In genomic region chr14:19801118-19801464, GRCh38 we compare ENCODE assay signal across 20 cellular contexts. TPM values are rescaled to one million over a fixed set of nuclear protein-coding genes. Genes with fewer than 3 reads are reported as not detected.
DNase-seq lines count a peak whose midpoint lies in the region; ATAC-seq, FAIRE-seq and TF ChIP-seq lines count a peak whose summit lies in the region.
"Had no signal": no experiment of that assay in that cellular context is flagged by ENCODE, and none has a peak within 500 bp of the region (broad histone marks: within the 10 kb centered on the region; RNA-seq: fewer than 3 reads in every experiment).

No MANE protein-coding gene starts in this region.

- no peak for DNase-seq in DND-41
- peak in 2 of 61 donors; percentile 15 to 20 for DNase-seq in caudate nucleus (lab: John Stamatoyannopoulos, UW)
- no peak for DNase-seq in HepG2 (ENCODE audit: low spot score)
- DNase-seq in putamen (ENCODE audit: low spot score), result peak; percentile 8
- DNase-seq in BE2C, result no peak
- no peak for DNase-seq in SHP77 (lab: John Stamatoyannopoulos, UW)
- DNase-seq in NCI-H526 (lab: John Stamatoyannopoulos, UW), result no peak
- DNase-seq: GF-D8, NCI-H1048, NCI-H1436 treated with DMSO at 0.1 percent for 48 hours, NCI-H2029 treated with DMSO at 0.1 percent for 48 hours, NCI-H510A treated with DMSO at 0.1 percent for 48 hours had no signal

- H3K79me2 ChIP-seq in DND-41 (ENCODE audit: insufficient read depth, low read length), result no peaks in the 10 kb centered on the region
- H3K79me2 ChIP-seq in HepG2 (ENCODE audit: insufficient read depth, low read length), result no peaks in the 10 kb centered on the region

- H4K20me1 ChIP-seq in DND-41 (ENCODE audit: insufficient read depth, low read length) (no peaks in the 10 kb centered on the region), HepG2 (ENCODE audit: insufficient read depth, low read length) (no peaks in the 10 kb centered on the region)

- H3K36me3 ChIP-seq in DND-41 (ENCODE audit: insufficient read depth, low read length), result no peaks in the 10 kb centered on the region
- H3K36me3 ChIP-seq in HepG2 (replicated peaks in 1 of 2; ENCODE audit: control insufficient read depth in 1 of 2, insufficient read depth in 2 of 2, low read length in 2 of 2), result no peaks in the 10 kb centered on the region
- H3K36me3 ChIP-seq in BE2C, result no peaks in the 10 kb centered on the region

- no peak overlapping the region for H2AFZ ChIP-seq in DND-41 (ENCODE audit: low read depth, low read length)
- H2AFZ ChIP-seq in HepG2 (ENCODE audit: low read length), result no peak overlapping the region

- TF ChIP-seq CTCF in DND-41 (IDR thresholded peaks at IDR 0.05; ENCODE audit: borderline replicate concordance, extremely low read depth, low read length, poor library complexity, severe bottlenecking), result no peak
- no peak for TF ChIP-seq CTCF in HepG2 (CRISPR knock-in tag; IDR thresholded peaks at IDR 0.05)
- TF ChIP-seq CTCF in BE2C (IDR thresholded peaks at IDR 0.05; ENCODE audit: low read depth, low read length), result no peak

- ATAC-seq in DND-41 (ENCODE audit: insufficient read depth, low read depth), result peak; percentile 45; the same call in 1 of the 3 replicates
- peak; percentile 48 for ATAC-seq in HepG2
- no peak for ATAC-seq in GM18505 (IDR thresholded peaks at IDR 0.05; ENCODE audit: unreplicated experiment)
- ATAC-seq: Panc1 had no signal

- intact Hi-C loops in HepG2 (cut with micrococcal nuclease; ENCODE audit: unreplicated experiment), result no loop called here

- TF ChIP-seq RAD21 in HepG2 (CRISPR knock-in tag; IDR thresholded peaks at IDR 0.05), result no peak

- FAIRE-seq in HepG2 (lab: Jason Lieb, UNC), result no peak
- FAIRE-seq: GM12891 had no signal

- CTCF ChIA-PET in HepG2 (lab: Yijun Ruan, JAX; ENCODE audit: low intra/inter-chr PET ratio, low total read pairs), result no interaction called here

- no peak for TF ChIP-seq EP300 in HepG2 (IDR thresholded peaks at IDR 0.05; ENCODE audit: low read depth in 2 of 2, low read length in 2 of 2)
- TF ChIP-seq EP300 in HepG2 (CRISPR knock-in tag; IDR thresholded peaks at IDR 0.05; ENCODE audit: borderline replicate concordance), result no peak

- H3K4me1 ChIP-seq in DND-41 (ENCODE audit: insufficient read depth, low read length), result no peaks in the 10 kb centered on the region
- no peaks in the 10 kb centered on the region for H3K4me1 ChIP-seq in HepG2 (ENCODE audit: insufficient read depth, low read length)
- H3K4me1 ChIP-seq in BE2C, result no peaks in the 10 kb centered on the region

- H3K9ac ChIP-seq in DND-41 (ENCODE audit: low read depth, low read length) (no peak overlapping the region), HepG2 (ENCODE audit: insufficient read depth, low read depth, low read length) (no peak overlapping the region)

- POLR2A ChIA-PET in HepG2 (lab: Yijun Ruan, JAX), result no interaction called here

- no peak for TF ChIP-seq POLR2A in HepG2 (IDR thresholded peaks at IDR 0.05; ENCODE audit: insufficient read depth in 1 of 2, low read depth in 2 of 2, low read length in 2 of 2)
- no peak for TF ChIP-seq POLR2A in GM18505 (IDR thresholded peaks at IDR 0.05; ENCODE audit: borderline replicate concordance, extremely low read depth, insufficient read depth, insufficient read length)

- H3K4me2 ChIP-seq in DND-41 (ENCODE audit: insufficient read depth, low read length), result no peak overlapping the region
- no peak overlapping the region for H3K4me2 ChIP-seq in HepG2 (ENCODE audit: low read depth, low read length)

- WGBS in HepG2 (ENCODE audit: low lambda C conversion rate), result 24% methylated on average over 11 of the region's 13 CpGs

- H3K4me3 ChIP-seq in DND-41 (ENCODE audit: low read depth in 1 of 2, low read length in 2 of 2) (no peak overlapping the region), HepG2 (replicated peaks in 1 of 3; ENCODE audit: insufficient read depth in 1 of 3, low read depth in 2 of 3, low read length in 3 of 3) (no peak overlapping the region), BE2C (ENCODE audit: low read depth, low read length) (no peak overlapping the region)

- no TSS peak for BruUV-seq in HepG2 (replicated peaks; lab: Mats Ljungman, UMichigan)

- H3K27me3 ChIP-seq in DND-41 (ENCODE audit: insufficient read depth, low read length, poor library complexity) (no peaks in the 10 kb centered on the region), HepG2 (ENCODE audit: control insufficient read depth in 1 of 2, insufficient read depth in 2 of 2, low read length in 2 of 2) (no peaks in the 10 kb centered on the region; a peak in 1 of 5 replicates), BE2C (no peaks in the 10 kb centered on the region)

- no peaks in the 10 kb centered on the region for H3K9me3 ChIP-seq in DND-41 (ENCODE audit: insufficient read depth, low read length, severe bottlenecking)
- no peaks in the 10 kb centered on the region for H3K9me3 ChIP-seq in HepG2 (ENCODE audit: low read length)
- peaks cover 6% of the 10 kb centered on the region for H3K9me3 ChIP-seq in BE2C

- in situ Hi-C loops in HepG2 (cut with HindIII; ENCODE audit: extremely low pct_ligation_motif_present, low pct_unique_long_range_greater_than_20kb), result no loop called here

- no peak overlapping the region for H3K27ac ChIP-seq in DND-41 (ENCODE audit: low read length)
- H3K27ac ChIP-seq in caudate nucleus (ENCODE audit: low read depth, low read length), result peak overlapping the region; percentile 39
- no peak overlapping the region for H3K27ac ChIP-seq in HepG2 (ENCODE audit: extremely low read length, insufficient read depth, low read length)

RNA-seq across cellular contexts. Expression of gene OR4N2, which starts 2.5 kb away (rescaled TPM):
- total RNA-seq in HepG2 (2016; rRNA removed; fragmentation: Illumina TruSeq; extraction: Trizol), result not detected in 2 replicates
- total RNA-seq in HepG2 (2016; cell fraction: cytosol; rRNA removed; fragmentation: Illumina TruSeq; extraction: Trizol; ENCODE audit: low read depth), result not detected in 2 replicates
- total RNA-seq in HepG2 (2016; cell fraction: insoluble cytoplasmic fraction; rRNA removed; fragmentation: Illumina TruSeq; extraction: Trizol), result not detected in 2 replicates
- total RNA-seq in HepG2 (2016; cell fraction: membrane; rRNA removed; fragmentation: Illumina TruSeq; extraction: Trizol), result not detected in 2 replicates
- not detected in 2 replicates for total RNA-seq in HepG2 (2016; cell fraction: nucleus; rRNA removed; fragmentation: Illumina TruSeq; extraction: Trizol)
- polyA plus RNA-seq in HepG2 (2011; rRNA removed), result not detected in 2 replicates
- polyA plus RNA-seq in HepG2 (2011; cell fraction: cytosol; rRNA removed), result not detected in 2 replicates
- polyA plus RNA-seq in HepG2 (2011; cell fraction: nucleus; rRNA removed), result not detected in 2 replicates
- polyA plus RNA-seq in HepG2 (2012), result not detected in 2 replicates
- polyA plus RNA-seq in HepG2 (2016; cell fraction: cytosol; fragmentation: Illumina TruSeq; extraction: Trizol; ENCODE audit: low read depth), result not detected in 2 replicates
- not detected in 2 replicates for polyA plus RNA-seq in HepG2 (2016; cell fraction: insoluble cytoplasmic fraction; fragmentation: Illumina TruSeq; extraction: Trizol; ENCODE audit: low read depth)
- polyA plus RNA-seq in HepG2 (2016; cell fraction: membrane; fragmentation: Illumina TruSeq; extraction: Trizol; ENCODE audit: low read depth), result not detected in 2 replicates
- not detected in 2 replicates for polyA plus RNA-seq in HepG2 (2016; cell fraction: nucleus; fragmentation: Illumina TruSeq; extraction: Trizol; ENCODE audit: insufficient read depth, low read depth)
- not detected in 2 replicates for polyA minus RNA-seq in HepG2 (2011; rRNA and poly(A)+ RNA removed; ENCODE audit: low replicate concordance)
- polyA minus RNA-seq in HepG2 (2011; cell fraction: cytosol; rRNA and poly(A)+ RNA removed), result not detected in 2 replicates
- polyA minus RNA-seq in HepG2 (2011; cell fraction: nucleus; rRNA and poly(A)+ RNA removed), result not detected in 2 replicates
- not detected for polyA plus RNA-seq in BE2C (2012; ENCODE audit: insufficient read depth, insufficient read length, low read depth)
- total RNA-seq: A673, Daoy, MCF 10A had no signal
- polyA plus RNA-seq: CD14-positive monocyte had no signal

RNA-seq across cellular contexts. Expression of gene OR4M1, which starts 27.8 kb away (rescaled TPM):
- total RNA-seq in HepG2 (2016; rRNA removed; fragmentation: Illumina TruSeq; extraction: Trizol), result not detected in 2 replicates
- not detected in 2 replicates for total RNA-seq in HepG2 (2016; cell fraction: cytosol; rRNA removed; fragmentation: Illumina TruSeq; extraction: Trizol; ENCODE audit: low read depth)
- not detected in 2 replicates for total RNA-seq in HepG2 (2016; cell fraction: insoluble cytoplasmic fraction; rRNA removed; fragmentation: Illumina TruSeq; extraction: Trizol)
- not detected in 2 replicates for total RNA-seq in HepG2 (2016; cell fraction: membrane; rRNA removed; fragmentation: Illumina TruSeq; extraction: Trizol)
- total RNA-seq in HepG2 (2016; cell fraction: nucleus; rRNA removed; fragmentation: Illumina TruSeq; extraction: Trizol), result not detected in 2 replicates
- not detected in 2 replicates for polyA plus RNA-seq in HepG2 (2011; rRNA removed)
- not detected in 2 replicates for polyA plus RNA-seq in HepG2 (2011; cell fraction: cytosol; rRNA removed)
- not detected in 2 replicates for polyA plus RNA-seq in HepG2 (2011; cell fraction: nucleus; rRNA removed)
- polyA plus RNA-seq in HepG2 (2012), result not detected in 2 replicates
- polyA plus RNA-seq in HepG2 (2016; cell fraction: cytosol; fragmentation: Illumina TruSeq; extraction: Trizol; ENCODE audit: low read depth), result not detected in 2 replicates
- not detected in 2 replicates for polyA plus RNA-seq in HepG2 (2016; cell fraction: insoluble cytoplasmic fraction; fragmentation: Illumina TruSeq; extraction: Trizol; ENCODE audit: low read depth)
- not detected in 2 replicates for polyA plus RNA-seq in HepG2 (2016; cell fraction: membrane; fragmentation: Illumina TruSeq; extraction: Trizol; ENCODE audit: low read depth)
- polyA plus RNA-seq in HepG2 (2016; cell fraction: nucleus; fragmentation: Illumina TruSeq; extraction: Trizol; ENCODE audit: insufficient read depth, low read depth), result not detected in 2 replicates
- polyA minus RNA-seq in HepG2 (2011; rRNA and poly(A)+ RNA removed; ENCODE audit: low replicate concordance), result 0.54 TPM in 1 of 2 replicates, not detected in the other
- not detected in 2 replicates for polyA minus RNA-seq in HepG2 (2011; cell fraction: cytosol; rRNA and poly(A)+ RNA removed)
- polyA minus RNA-seq in HepG2 (2011; cell fraction: nucleus; rRNA and poly(A)+ RNA removed), result not detected in 2 replicates
- polyA plus RNA-seq in BE2C (2012; ENCODE audit: insufficient read depth, insufficient read length, low read depth), result not detected
- total RNA-seq: A673, Daoy, MCF 10A had no signal
- polyA plus RNA-seq: CD14-positive monocyte had no signal

RNA-seq across cellular contexts. Expression of gene OR4Q3, which starts 57.7 kb away (rescaled TPM):
- not detected in 2 replicates for total RNA-seq in HepG2 (2016; rRNA removed; fragmentation: Illumina TruSeq; extraction: Trizol)
- not detected in 2 replicates for total RNA-seq in HepG2 (2016; cell fraction: cytosol; rRNA removed; fragmentation: Illumina TruSeq; extraction: Trizol; ENCODE audit: low read depth)
- total RNA-seq in HepG2 (2016; cell fraction: insoluble cytoplasmic fraction; rRNA removed; fragmentation: Illumina TruSeq; extraction: Trizol), result not detected in 2 replicates
- total RNA-seq in HepG2 (2016; cell fraction: membrane; rRNA removed; fragmentation: Illumina TruSeq; extraction: Trizol), result not detected in 2 replicates
- not detected in 2 replicates for total RNA-seq in HepG2 (2016; cell fraction: nucleus; rRNA removed; fragmentation: Illumina TruSeq; extraction: Trizol)
- polyA plus RNA-seq in HepG2 (2011; rRNA removed), result not detected in 2 replicates
- polyA plus RNA-seq in HepG2 (2011; cell fraction: cytosol; rRNA removed), result not detected in 2 replicates
- polyA plus RNA-seq in HepG2 (2011; cell fraction: nucleus; rRNA removed), result not detected in 2 replicates
- polyA plus RNA-seq in HepG2 (2012), result not detected in 2 replicates
- not detected in 2 replicates for polyA plus RNA-seq in HepG2 (2016; cell fraction: cytosol; fragmentation: Illumina TruSeq; extraction: Trizol; ENCODE audit: low read depth)
- not detected in 2 replicates for polyA plus RNA-seq in HepG2 (2016; cell fraction: insoluble cytoplasmic fraction; fragmentation: Illumina TruSeq; extraction: Trizol; ENCODE audit: low read depth)
- not detected in 2 replicates for polyA plus RNA-seq in HepG2 (2016; cell fraction: membrane; fragmentation: Illumina TruSeq; extraction: Trizol; ENCODE audit: low read depth)
- not detected in 2 replicates for polyA plus RNA-seq in HepG2 (2016; cell fraction: nucleus; fragmentation: Illumina TruSeq; extraction: Trizol; ENCODE audit: insufficient read depth, low read depth)
- not detected in 2 replicates for polyA minus RNA-seq in HepG2 (2011; rRNA and poly(A)+ RNA removed; ENCODE audit: low replicate concordance)
- not detected in 2 replicates for polyA minus RNA-seq in HepG2 (2011; cell fraction: cytosol; rRNA and poly(A)+ RNA removed)
- polyA minus RNA-seq in HepG2 (2011; cell fraction: nucleus; rRNA and poly(A)+ RNA removed), result not detected in 2 replicates
- not detected for polyA plus RNA-seq in BE2C (2012; ENCODE audit: insufficient read depth, insufficient read length, low read depth)
- total RNA-seq: A673, Daoy, H4, MCF 10A had no signal
- polyA plus RNA-seq: CD14-positive monocyte had no signal
